In the genomic region with DNA sequence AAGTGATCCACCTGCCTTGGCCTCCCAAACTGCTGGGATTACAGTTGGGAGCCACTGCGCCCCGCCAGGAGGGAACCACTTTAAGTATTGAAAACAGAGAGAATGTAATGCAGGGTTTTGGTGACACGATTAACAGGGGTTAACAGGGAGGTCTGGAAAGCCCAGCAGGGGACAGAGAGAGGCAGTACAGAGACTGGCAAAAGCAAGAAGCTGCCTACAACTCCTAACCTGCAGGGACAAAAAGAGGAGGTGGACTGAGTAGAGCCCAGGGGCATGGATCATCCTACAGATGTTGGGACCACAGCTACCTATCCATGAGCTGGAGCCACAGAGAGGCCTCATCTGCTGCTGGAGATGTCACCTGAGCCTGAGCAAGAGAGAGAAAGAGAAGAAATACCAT, we compare ENCODE assay signal across 21 cellular contexts. TPM values are rescaled to one million over a fixed set of nuclear protein-coding genes. Genes with fewer than 3 reads are reported as not detected.
DNase-seq lines count a peak whose midpoint lies in the region; ATAC-seq and TF ChIP-seq lines count a peak whose summit lies in the region.
"Had no signal": no experiment of that assay in that cellular context is flagged by ENCODE, and none has a peak within 500 bp of the region (broad histone marks: within the 10 kb centered on the region; RNA-seq: fewer than 3 reads in every experiment).

No MANE protein-coding gene starts in this region.

- H3K4me3 Mint-ChIP-seq in T-helper 2 cell treated with Interferon-gamma antibody and Interleukin-4, amounts not matched to agents 5 μg/mL and 100 μg/mL, for 36 hours: peak overlapping the region; percentile 54
- H3K4me3 Mint-ChIP-seq in GM23338: peak overlapping the region; percentile 82; the same call in 2 of the 3 replicates
- peak overlapping the region; percentile 74 for H3K4me3 Mint-ChIP-seq in activated T-helper 1 cell treated with anti-CD3 and anti-CD28 coated beads, Interleukin-12 subunit alpha, Interleukin-12 subunit beta, Interleukin-2, Interleukin-4 antibody, amounts not matched to agents 30 ng/mL and 10 ng/mL and 1 ng/mL, durations not matched to agents 14 hours and 24 hours and 36 hours
- peak overlapping the region in 7 of 10 donors; percentile 27 to 83 (median 69) for H3K4me3 Mint-ChIP-seq in naive thymus-derived CD4-positive, alpha-beta T cell

- peaks cover 12% of the 10 kb centered on the region for H3K36me3 Mint-ChIP-seq in T-helper 2 cell treated with Interferon-gamma antibody and Interleukin-4, amounts not matched to agents 5 μg/mL and 100 μg/mL, for 36 hours (ENCODE audit: low read depth)
- peaks cover 23% of the 10 kb centered on the region for H3K36me3 Mint-ChIP-seq in GM23338 (ENCODE audit: low read depth)
- H3K36me3 Mint-ChIP-seq in activated T-helper 1 cell treated with anti-CD3 and anti-CD28 coated beads, Interleukin-12 subunit alpha, Interleukin-12 subunit beta, Interleukin-2, Interleukin-4 antibody, amounts not matched to agents 30 ng/mL and 10 ng/mL and 1 ng/mL, durations not matched to agents 14 hours and 24 hours and 36 hours (ENCODE audit: low read depth): peaks cover 14% of the 10 kb centered on the region
- H3K36me3 Mint-ChIP-seq in naive thymus-derived CD4-positive, alpha-beta T cell: peaks cover 0 to 8% (median 0%) of the 10 kb centered on the region in 5 donors

- H3K4me1 ChIP-seq in GM23338 (ENCODE audit: insufficient read depth): peaks cover 30% of the 10 kb centered on the region
- peaks cover 4 to 6% of the 10 kb centered on the region in 2 donors for H3K4me1 ChIP-seq in naive thymus-derived CD4-positive, alpha-beta T cell (ENCODE audit: control insufficient read depth in 2 of 2, insufficient read depth in 2 of 2, low read length in 2 of 2)
- H3K4me1 ChIP-seq in gastroesophageal sphincter: peaks cover 0 to 38% (median 18%) of the 10 kb centered on the region in 3 donors
- H3K4me1 ChIP-seq: BE2C had no signal

- H3K9me3 ChIP-seq in naive thymus-derived CD4-positive, alpha-beta T cell (ENCODE audit: control insufficient read depth in 2 of 3, low read length in 3 of 3): no peaks in the 10 kb centered on the region
- H3K9me3 ChIP-seq in gastroesophageal sphincter: no peaks in the 10 kb centered on the region
- H3K9me3 ChIP-seq: BE2C, thyroid gland had no signal

- no peaks in the 10 kb centered on the region for H3K27me3 Mint-ChIP-seq in T-helper 2 cell treated with Interferon-gamma antibody and Interleukin-4, amounts not matched to agents 5 μg/mL and 100 μg/mL, for 36 hours (ENCODE audit: low read depth)
- peaks cover 13% of the 10 kb centered on the region for H3K27me3 Mint-ChIP-seq in GM23338 (ENCODE audit: insufficient read depth, low read depth, poor library complexity)
- H3K27me3 Mint-ChIP-seq in activated T-helper 1 cell treated with anti-CD3 and anti-CD28 coated beads, Interleukin-12 subunit alpha, Interleukin-12 subunit beta, Interleukin-2, Interleukin-4 antibody, amounts not matched to agents 30 ng/mL and 10 ng/mL and 1 ng/mL, durations not matched to agents 14 hours and 24 hours and 36 hours (ENCODE audit: insufficient read depth): no peaks in the 10 kb centered on the region
- no peaks in the 10 kb centered on the region for H3K27me3 Mint-ChIP-seq in naive thymus-derived CD4-positive, alpha-beta T cell
- H3K27me3 Mint-ChIP-seq: activated CD8-positive, alpha-beta memory T cell treated with anti-CD3 and anti-CD28 coated beads, Interleukin-2, amount 10 ng/mL, durations not matched to agents 7 days and 5 days had no signal

- H3K27me3 ChIP-seq in GM23338 (ENCODE audit: insufficient read depth) (peaks cover 7% of the 10 kb centered on the region), gastroesophageal sphincter (no peaks in the 10 kb centered on the region)
- no peaks in the 10 kb centered on the region for H3K27me3 ChIP-seq in naive thymus-derived CD4-positive, alpha-beta T cell (ENCODE audit: control insufficient read depth in 2 of 2, insufficient read depth in 2 of 2, low read length in 2 of 2)
- H3K27me3 ChIP-seq: BE2C, thyroid gland had no signal

- H3K79me2 ChIP-seq in GM23338 (replicated peaks; ENCODE audit: insufficient read depth): peaks cover 35% of the 10 kb centered on the region

- peaks cover 21% of the 10 kb centered on the region for H4K20me1 ChIP-seq in GM23338 (replicated peaks; ENCODE audit: insufficient read depth)

- H3K27ac Mint-ChIP-seq in T-helper 2 cell treated with Interferon-gamma antibody and Interleukin-4, amounts not matched to agents 5 μg/mL and 100 μg/mL, for 36 hours: no peak overlapping the region
- no peak overlapping the region for H3K27ac Mint-ChIP-seq in GM23338
- H3K27ac Mint-ChIP-seq in activated T-helper 1 cell treated with anti-CD3 and anti-CD28 coated beads, Interleukin-12 subunit alpha, Interleukin-12 subunit beta, Interleukin-2, Interleukin-4 antibody, amounts not matched to agents 30 ng/mL and 10 ng/mL and 1 ng/mL, durations not matched to agents 14 hours and 24 hours and 36 hours: no peak overlapping the region
- H3K27ac Mint-ChIP-seq in naive thymus-derived CD4-positive, alpha-beta T cell: no peak overlapping the region
- H3K27ac Mint-ChIP-seq: activated CD8-positive, alpha-beta memory T cell treated with anti-CD3 and anti-CD28 coated beads, Interleukin-2, amount 10 ng/mL, durations not matched to agents 7 days and 5 days had no signal

- H3K9me3 Mint-ChIP-seq in T-helper 2 cell treated with Interferon-gamma antibody and Interleukin-4, amounts not matched to agents 5 μg/mL and 100 μg/mL, for 36 hours: no peaks in the 10 kb centered on the region
- no peaks in the 10 kb centered on the region for H3K9me3 Mint-ChIP-seq in GM23338
- H3K9me3 Mint-ChIP-seq in activated T-helper 1 cell treated with anti-CD3 and anti-CD28 coated beads, Interleukin-12 subunit alpha, Interleukin-12 subunit beta, Interleukin-2, Interleukin-4 antibody, amounts not matched to agents 30 ng/mL and 10 ng/mL and 1 ng/mL, durations not matched to agents 14 hours and 24 hours and 36 hours: no peaks in the 10 kb centered on the region
- no peaks in the 10 kb centered on the region for H3K9me3 Mint-ChIP-seq in naive thymus-derived CD4-positive, alpha-beta T cell

- DNase-seq in T-helper 2 cell treated with Interferon-gamma antibody and Interleukin-4, amounts not matched to agents 5 μg/mL and 100 μg/mL, for 36 hours (ENCODE audit: low spot score): no peak
- DNase-seq in T-helper 2 cell (no peak), GM23338 (ENCODE audit: low spot score) (no peak), kidney tubule cell (ENCODE audit: low spot score) (no peak), NCI-H2107 treated with DMSO at 0.1 percent for 48 hours (lab: John Stamatoyannopoulos, UW; ENCODE audit: unreplicated experiment) (no peak)
- no peak for DNase-seq in activated T-helper 1 cell treated with anti-CD3 and anti-CD28 coated beads, Interleukin-12 subunit alpha, Interleukin-12 subunit beta, Interleukin-2, Interleukin-4 antibody, amounts not matched to agents 30 ng/mL and 10 ng/mL and 1 ng/mL, durations not matched to agents 14 hours and 24 hours and 36 hours (ENCODE audit: low spot score)
- no peak for DNase-seq in naive thymus-derived CD4-positive, alpha-beta T cell
- DNase-seq: 8988T; activated CD8-positive, alpha-beta memory T cell treated with anti-CD3 and anti-CD28 coated beads, Interleukin-2, amount 10 ng/mL, durations not matched to agents 7 days and 5 days; activated gamma-delta T cell; BE2C; hippocampal formation; kidney glomerular epithelial cell; NCI-H187 treated with DMSO at 0.1 percent for 48 hours; occipital lobe; SHP77 treated with DMSO at 0.1 percent for 48 hours; stimulated activated naive CD4-positive, alpha-beta T cell; T-helper 1 cell; thyroid gland; WERI-Rb-1 had no signal

- CTCF ChIA-PET in naive thymus-derived CD4-positive, alpha-beta T cell (lab: Charles Lee): interaction anchor here (0.7 kb wide), 1 partner anchor 126 kb away, joined by 3 read pairs; no protein-coding TSS in a partner anchor

- TF ChIP-seq POLR2A in gastroesophageal sphincter (IDR thresholded peaks at IDR 0.05): no peak

- peak; percentile 4; the same call in 2 of the 3 replicates for ATAC-seq in GM23338
- no peak for ATAC-seq in naive thymus-derived CD4-positive, alpha-beta T cell
- ATAC-seq in gastroesophageal sphincter: no peak
- ATAC-seq: activated CD8-positive, alpha-beta memory T cell treated with anti-CD3 and anti-CD28 coated beads, Interleukin-2, amount 10 ng/mL, durations not matched to agents 7 days and 5 days had no signal

- TF ChIP-seq EP300 in gastroesophageal sphincter (IDR thresholded peaks at IDR 0.05): no peak

- H3K4me2 ChIP-seq in GM23338: peak overlapping the region; percentile 96; the same call in 1 of the 2 replicates

- POLR2A ChIA-PET in naive thymus-derived CD4-positive, alpha-beta T cell (lab: Charles Lee): no interaction called here

- H3K9me2 ChIP-seq in GM23338 (ENCODE audit: insufficient read depth): no peaks in the 10 kb centered on the region

- peak overlapping the region; percentile 83; the same call in 1 of the 2 replicates for H3K4me3 ChIP-seq in GM23338
- H3K4me3 ChIP-seq in naive thymus-derived CD4-positive, alpha-beta T cell (ENCODE audit: low read length): no peak overlapping the region
- H3K4me3 ChIP-seq in gastroesophageal sphincter: no peak overlapping the region
- H3K4me3 ChIP-seq: thyroid gland had no signal

- H3K27ac ChIP-seq in GM23338 (ENCODE audit: low read depth): no peak overlapping the region
- H3K27ac ChIP-seq in naive thymus-derived CD4-positive, alpha-beta T cell (ENCODE audit: low read depth, low read length): no peak overlapping the region
- H3K27ac ChIP-seq in gastroesophageal sphincter: no peak overlapping the region
- H3K27ac ChIP-seq: thyroid gland, WERI-Rb-1 had no signal

- intact Hi-C loops in activated T-helper 1 cell treated with anti-CD3 and anti-CD28 coated beads, Interleukin-12 subunit alpha, Interleukin-12 subunit beta, Interleukin-2, Interleukin-4 antibody, amounts not matched to agents 30 ng/mL and 10 ng/mL and 1 ng/mL, durations not matched to agents 14 hours and 24 hours and 36 hours (cut with micrococcal nuclease): no loop called here
- intact Hi-C loops in naive thymus-derived CD4-positive, alpha-beta T cell (cut with micrococcal nuclease): loop anchor here (5.0 kb wide), 3 partner anchors 44 to 139 kb away; partner anchors contain the start of genes ATL3 (in 1 of the 2), RTN3 (in 1 of the 2) and ZFTA (in 1 of the 2)

- H3K4me1 Mint-ChIP-seq in T-helper 2 cell treated with Interferon-gamma antibody and Interleukin-4, amounts not matched to agents 5 μg/mL and 100 μg/mL, for 36 hours (ENCODE audit: low read depth): peaks cover 21% of the 10 kb centered on the region
- peaks cover 36% of the 10 kb centered on the region for H3K4me1 Mint-ChIP-seq in GM23338
- peaks cover 28% of the 10 kb centered on the region for H3K4me1 Mint-ChIP-seq in activated T-helper 1 cell treated with anti-CD3 and anti-CD28 coated beads, Interleukin-12 subunit alpha, Interleukin-12 subunit beta, Interleukin-2, Interleukin-4 antibody, amounts not matched to agents 30 ng/mL and 10 ng/mL and 1 ng/mL, durations not matched to agents 14 hours and 24 hours and 36 hours (ENCODE audit: low read depth)
- H3K4me1 Mint-ChIP-seq in naive thymus-derived CD4-positive, alpha-beta T cell: peaks cover 6 to 29% (median 21%) of the 10 kb centered on the region in 7 donors

- H3K36me3 ChIP-seq in GM23338 (ENCODE audit: insufficient read depth) (peaks cover 6% of the 10 kb centered on the region), gastroesophageal sphincter (peaks cover 0 to 8% of the 10 kb centered on the region in 2 donors)
- H3K36me3 ChIP-seq in naive thymus-derived CD4-positive, alpha-beta T cell (ENCODE audit: control insufficient read depth in 2 of 3, insufficient read depth in 3 of 3, low read length in 3 of 3): no peaks in the 10 kb centered on the region
- H3K36me3 ChIP-seq: thyroid gland had no signal

- H2AFZ ChIP-seq in GM23338: no peak overlapping the region

- 73% methylated on average over 3 of the region's 3 CpGs; no CpG with 5 or more reads in 1 of the 2 donors for WGBS in gastroesophageal sphincter (ENCODE audit: low coverage in 1 of 2), 2 donors

- TF ChIP-seq CTCF in GM23338 (conservative IDR thresholded peaks at IDR 0.05; ENCODE audit: low read depth in 2 of 2): no peak
- TF ChIP-seq CTCF in gastroesophageal sphincter (IDR thresholded peaks at IDR 0.05): no peak

- peaks cover 12% of the 10 kb centered on the region for H3F3A ChIP-seq in GM23338 (replicated peaks; ENCODE audit: low read depth)

RNA-seq across cellular contexts. Expression of gene SPINDOC, which starts 1.7 kb away (rescaled TPM):
- 65.5 and 84.7 TPM in 2 replicates for total RNA-seq in GM23338 (2014; rRNA removed; shearing (Covaris generic))
- 9.4 and 12.9 TPM in 2 replicates for polyA plus RNA-seq in GM23338 (2016; fragmentation: Nextera tagmentation; extraction: Ambion mirVana)
- total RNA-seq in activated T-helper 1 cell treated with anti-CD3 and anti-CD28 coated beads, Interleukin-12 subunit alpha, Interleukin-12 subunit beta, Interleukin-2, Interleukin-4 antibody, amounts not matched to agents 30 ng/mL and 10 ng/mL and 1 ng/mL, durations not matched to agents 14 hours and 24 hours and 36 hours: 60.0 and 64.3 TPM in 2 replicates
- 10 to 100 TPM in 2 of 5 experiments, 1 to 10 TPM in 3; 6.6 to 42.2 (median 9.3) TPM for total RNA-seq in naive thymus-derived CD4-positive, alpha-beta T cell
- under 1 TPM; 0.22 to 0.53 TPM for polyA plus RNA-seq in naive thymus-derived CD4-positive, alpha-beta T cell
- total RNA-seq in gastroesophageal sphincter: 10 to 100 TPM; 14.3 to 18.6 (median 15.5) TPM

RNA-seq across cellular contexts. Expression of gene MARK2, which starts 27.4 kb away (rescaled TPM):
- 42.6 and 45.9 TPM in 2 replicates for total RNA-seq in GM23338 (2014; rRNA removed; shearing (Covaris generic))
- 15.8 and 18.7 TPM in 2 replicates for polyA plus RNA-seq in GM23338 (2016; fragmentation: Nextera tagmentation; extraction: Ambion mirVana)
- total RNA-seq in activated T-helper 1 cell treated with anti-CD3 and anti-CD28 coated beads, Interleukin-12 subunit alpha, Interleukin-12 subunit beta, Interleukin-2, Interleukin-4 antibody, amounts not matched to agents 30 ng/mL and 10 ng/mL and 1 ng/mL, durations not matched to agents 14 hours and 24 hours and 36 hours: 44.7 and 46.0 TPM in 2 replicates
- 10 to 100 TPM; 42.3 to 69.1 (median 56.8) TPM for total RNA-seq in naive thymus-derived CD4-positive, alpha-beta T cell
- polyA plus RNA-seq in naive thymus-derived CD4-positive, alpha-beta T cell: 10 to 100 TPM; 29.4 to 64.5 TPM
- 10 to 100 TPM; 17.4 to 42.5 (median 23.8) TPM for total RNA-seq in gastroesophageal sphincter

RNA-seq across cellular contexts. Expression of gene ZFTA, which starts 42.9 kb away (rescaled TPM):
- total RNA-seq in GM23338 (2014; rRNA removed; shearing (Covaris generic)): 32.1 and 36.6 TPM in 2 replicates
- polyA plus RNA-seq in GM23338 (2016; fragmentation: Nextera tagmentation; extraction: Ambion mirVana): 8.3 and 8.5 TPM in 2 replicates
- 3.8 and 5.3 TPM in 2 replicates for total RNA-seq in activated T-helper 1 cell treated with anti-CD3 and anti-CD28 coated beads, Interleukin-12 subunit alpha, Interleukin-12 subunit beta, Interleukin-2, Interleukin-4 antibody, amounts not matched to agents 30 ng/mL and 10 ng/mL and 1 ng/mL, durations not matched to agents 14 hours and 24 hours and 36 hours
- total RNA-seq in naive thymus-derived CD4-positive, alpha-beta T cell: 1 to 10 TPM; 2.1 to 3.6 (median 2.7) TPM
- under 1 TPM; 0.04 to 0.15 TPM for polyA plus RNA-seq in naive thymus-derived CD4-positive, alpha-beta T cell
- total RNA-seq in gastroesophageal sphincter: 10 to 100 TPM; 13.2 to 31.8 (median 24.5) TPM
